12 cellular contexts compared by ENCODE assay signal in the genomic region with DNA sequence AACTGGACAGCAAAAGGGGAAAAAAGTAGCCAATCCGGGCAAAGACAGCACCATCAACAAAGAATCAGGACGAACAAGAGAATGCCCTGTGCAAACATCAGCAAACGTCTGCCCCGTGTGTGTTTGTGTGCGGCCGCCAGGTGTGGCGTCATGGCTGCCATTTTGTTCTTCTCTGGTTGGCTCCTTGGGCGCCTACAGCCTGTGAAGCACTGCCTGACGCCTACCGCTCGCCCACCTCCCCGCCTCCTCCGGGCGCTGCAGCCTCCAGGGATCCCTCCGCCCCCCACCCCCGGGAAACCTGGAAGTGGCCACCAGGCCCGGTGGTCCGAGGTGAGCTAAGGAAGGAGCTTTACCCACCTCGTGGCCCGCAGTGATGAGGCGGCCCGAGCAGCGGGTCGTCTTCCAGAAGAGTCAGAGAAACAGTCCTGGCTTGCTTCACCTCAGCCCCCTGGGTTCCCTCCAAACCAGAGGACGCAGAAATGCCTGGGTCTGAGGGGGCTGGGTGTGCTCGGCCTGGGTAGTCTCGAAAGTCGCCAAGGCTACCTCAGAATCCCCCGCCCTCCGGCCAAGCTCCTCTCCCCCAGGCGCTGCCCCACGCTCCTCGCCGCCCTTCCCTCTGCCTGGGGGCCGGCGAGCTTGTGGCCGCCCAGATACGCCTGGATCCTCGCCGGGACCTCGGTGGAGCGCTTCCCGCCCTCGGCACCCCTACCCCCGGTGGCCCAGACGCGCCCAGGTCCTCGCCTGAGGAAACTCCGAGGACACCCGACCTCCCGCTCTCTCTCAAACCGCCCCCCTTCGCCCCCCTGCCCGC.
"Had no signal": no experiment of that assay in that cellular context is flagged by ENCODE, and none has a peak within 500 bp of the region (broad histone marks: within the 10 kb centered on the region; RNA-seq: fewer than 3 reads in every experiment).

No MANE protein-coding gene starts in this region.

- H3K27ac Mint-ChIP-seq: activated naive CD4-positive, alpha-beta T cell treated with anti-CD3 and anti-CD28 coated beads, Interleukin-2, amount 50 U/mL, for 72 hours; activated T-cell treated with anti-CD3 and anti-CD28 coated beads, Interleukin-2, amount 50 U/mL, for 24 hours; natural killer cell; type B pancreatic cell had no signal

- H3K27me3 ChIP-seq: body of pancreas had no signal

- H3K4me3 Mint-ChIP-seq: activated T-cell treated with anti-CD3 and anti-CD28 coated beads, Interleukin-2, amount 50 U/mL, for 24 hours; natural killer cell; type B pancreatic cell had no signal

- H3K4me3 ChIP-seq: body of pancreas, left ventricle myocardium inferior had no signal

- H3K36me3 Mint-ChIP-seq: activated naive CD4-positive, alpha-beta T cell treated with anti-CD3 and anti-CD28 coated beads, Interleukin-2, amount 50 U/mL, for 72 hours; natural killer cell; type B pancreatic cell had no signal

- H3K27ac ChIP-seq: body of pancreas, left ventricle myocardium inferior had no signal

- ATAC-seq: body of pancreas, natural killer cell had no signal

- H3K4me1 Mint-ChIP-seq: natural killer cell had no signal

- H3K4me1 ChIP-seq: body of pancreas, left ventricle myocardium inferior had no signal

- H3K9me3 ChIP-seq: body of pancreas, left ventricle myocardium inferior had no signal

- H3K36me3 ChIP-seq: left ventricle myocardium inferior had no signal

- H3K9me3 Mint-ChIP-seq: activated T-cell treated with anti-CD3 and anti-CD28 coated beads, Interleukin-2, amount 50 U/mL, for 24 hours; natural killer cell had no signal

- DNase-seq: activated CD4-positive, CD25-positive, alpha-beta regulatory T cell treated with anti-CD3 and anti-CD28 coated beads, Interleukin-2, amount 50 U/mL, for 72 hours; activated effector memory CD4-positive, alpha-beta T cell treated with anti-CD3 and anti-CD28 coated beads, Interleukin-2, amount 50 U/mL, for 16 hours; activated T-cell treated with anti-CD3 and anti-CD28 coated beads, Interleukin-2, amount 50 U/mL, for 24 hours; body of pancreas; caudate nucleus; foreskin fibroblast; left ventricle myocardium inferior; natural killer cell; stimulated activated CD4-positive, alpha-beta T cell treated with anti-CD3 and anti-CD28 coated beads, Interleukin-4, amount 100 ng/mL, for 1 hour; stimulated activated naive CD4-positive, alpha-beta T cell had no signal
